In genomic region chr6:53348436-53349208, GRCh38 we compare ENCODE assay signal across 8 cellular contexts. TPM values are rescaled to one million over a fixed set of nuclear protein-coding genes. Genes with fewer than 3 reads are reported as not detected.
DNase-seq lines count a peak whose midpoint lies in the region; ATAC-seq and TF ChIP-seq lines count a peak whose summit lies in the region.

A gene with protein sequence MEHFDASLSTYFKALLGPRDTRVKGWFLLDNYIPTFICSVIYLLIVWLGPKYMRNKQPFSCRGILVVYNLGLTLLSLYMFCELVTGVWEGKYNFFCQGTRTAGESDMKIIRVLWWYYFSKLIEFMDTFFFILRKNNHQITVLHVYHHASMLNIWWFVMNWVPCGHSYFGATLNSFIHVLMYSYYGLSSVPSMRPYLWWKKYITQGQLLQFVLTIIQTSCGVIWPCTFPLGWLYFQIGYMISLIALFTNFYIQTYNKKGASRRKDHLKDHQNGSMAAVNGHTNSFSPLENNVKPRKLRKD (minus strand): TSS chr6:53348950. CDS start chr6:53295699, 53,251 bp downstream.

- no peaks in the 10 kb centered on the region for H3K27me3 Mint-ChIP-seq in T-cell
- H3K27me3 Mint-ChIP-seq in progenitor cell of endocrine pancreas, result peaks cover 33% of the 10 kb centered on the region

- POLR2A ChIA-PET in T-cell (lab: Charles Lee), result interaction anchor here (1.0 to 4.0 kb wide), 8 partner anchors 8 to 58 kb away, joined by 4 to 38 read pairs (median 10); no protein-coding TSS in a partner anchor

- H3K27ac ChIP-seq in adipose tissue (ENCODE audit: low read depth, low read length) (peak within 1 kb of the TSS; percentile 97), heart left ventricle (peak within 1 kb of the TSS; percentile 89 to 100 (median 97))

- peaks cover 0 to 6% (median 0%) of the 10 kb centered on the region in 9 donors for H3K36me3 ChIP-seq in heart left ventricle

- peaks cover 3 to 42% (median 15%) of the 10 kb centered on the region in 12 donors for H3K4me1 ChIP-seq in heart left ventricle

- intact Hi-C loops in heart left ventricle (cut with DNase I), result loop anchor here (2.0 to 5.0 kb wide), 8 partner anchors 46 to 199 kb away; partner anchors contain the start of gene GCLC (in 1 of the 10)

- H3K27ac Mint-ChIP-seq in T-cell, result peak within 1 kb of the TSS; percentile 91 to 96
- peak within 1 kb of the TSS; percentile 97 for H3K27ac Mint-ChIP-seq in progenitor cell of endocrine pancreas

- peak; percentile 34 to 88 for TF ChIP-seq POLR2A in heart left ventricle (IDR thresholded peaks at IDR 0.05)

- peak within 1 kb of the TSS; percentile 98 for H3K4me3 ChIP-seq in GM12864 (ENCODE audit: low read depth, low read length)
- peak within 1 kb of the TSS; percentile 75 to 98 (median 90) for H3K4me3 ChIP-seq in heart left ventricle

- ATAC-seq in HG02763 (IDR thresholded peaks at IDR 0.05; ENCODE audit: unreplicated experiment) (peak; percentile 78), T-cell (replicated peaks in 1 of 4) (peak; percentile 69 to 82 (median 72)), heart left ventricle (peak; percentile 87 to 96 (median 94))

- CTCF ChIA-PET in T-cell (lab: Charles Lee), result interaction anchor here (0.5 to 2.0 kb wide), 11 partner anchors 10 to 177 kb away, joined by 3 to 7 read pairs (median 4); no protein-coding TSS in a partner anchor

- 0 to 1% (median 0%) methylated on average over 62 to 89 of the region's 89 CpGs for WGBS in adipose tissue, 3 donors
- WGBS in heart left ventricle, 4 donors, result 0 to 1% (median 0%) methylated on average over 34 to 89 of the region's 89 CpGs

- H3K36me3 Mint-ChIP-seq in T-cell, result peaks cover 9% of the 10 kb centered on the region
- peaks cover 3% of the 10 kb centered on the region for H3K36me3 Mint-ChIP-seq in progenitor cell of endocrine pancreas (ENCODE audit: insufficient read depth)

- no peaks in the 10 kb centered on the region for H3K27me3 ChIP-seq in heart left ventricle

- TF ChIP-seq CTCF in GM12864 (IDR thresholded peaks at IDR 0.05; ENCODE audit: low read depth, low read length, missing control alignments) (no peak), heart left ventricle (IDR thresholded peaks at IDR 0.05) (peak in 4 of 12 donors; percentile 7 to 14 (median 10)), progenitor cell of endocrine pancreas (IDR thresholded peaks at IDR 0.05; ENCODE audit: unreplicated experiment) (no peak)

- DNase-seq in GM12864 (ENCODE audit: low read depth) (peak; percentile 79), NCI-H1436 (lab: John Stamatoyannopoulos, UW) (peak; percentile 96), T-cell (peak; percentile 73 to 97 (median 94)), heart left ventricle (peak; percentile 98 to 99 (median 99)), progenitor cell of endocrine pancreas (ENCODE audit: low spot score, unreplicated experiment) (peak; percentile 87), ureter (ENCODE audit: low spot score) (peak; percentile 97)

- H3K9me3 ChIP-seq in heart left ventricle, result no peaks in the 10 kb centered on the region

- peaks cover 47 to 53% (median 48%) of the 10 kb centered on the region in 3 donors for H3K4me1 Mint-ChIP-seq in T-cell
- peaks cover 12% of the 10 kb centered on the region for H3K4me1 Mint-ChIP-seq in progenitor cell of endocrine pancreas (ENCODE audit: low read depth)

- peak within 1 kb of the TSS; percentile 89 to 97 (median 95) for H3K4me3 Mint-ChIP-seq in T-cell
- peak within 1 kb of the TSS; percentile 87 for H3K4me3 Mint-ChIP-seq in progenitor cell of endocrine pancreas (ENCODE audit: low read depth)

- no peaks in the 10 kb centered on the region for H3K9me3 Mint-ChIP-seq in T-cell
- H3K9me3 Mint-ChIP-seq in progenitor cell of endocrine pancreas (ENCODE audit: low read depth), result no peaks in the 10 kb centered on the region

RNA-seq across cellular contexts. Expression of the gene that starts here (rescaled TPM):
- total RNA-seq in T-cell (100 to 1,000 TPM in 1 of 5 donors, 10 to 100 TPM in 4; 71.4 to 101 (median 86.5) TPM), heart left ventricle (10 to 100 TPM; 17.3 to 47.9 (median 29.3) TPM), progenitor cell of endocrine pancreas (67.1 and 74.4 TPM in 2 replicates), ureter (64.5 TPM)
- polyA plus RNA-seq in adipose tissue (100 to 1,000 TPM in 2 of 3 donors, 10 to 100 TPM in 1; 38.8 to 302 (median 104) TPM), heart left ventricle (10 to 100 TPM in 1 of 2 donors, 1 to 10 TPM in 1; 9.6 to 46.9 TPM)

Comparison
In these comparisons a context has a peak if more than half of its experiments do, and no peak if none do; other contexts are left out.
1. Peak in every context shown above with its lines: DNase-seq, ATAC-seq, H3K4me3 ChIP-seq and H3K27ac ChIP-seq.